9 cellular contexts compared by ENCODE assay signal in the genomic region with DNA sequence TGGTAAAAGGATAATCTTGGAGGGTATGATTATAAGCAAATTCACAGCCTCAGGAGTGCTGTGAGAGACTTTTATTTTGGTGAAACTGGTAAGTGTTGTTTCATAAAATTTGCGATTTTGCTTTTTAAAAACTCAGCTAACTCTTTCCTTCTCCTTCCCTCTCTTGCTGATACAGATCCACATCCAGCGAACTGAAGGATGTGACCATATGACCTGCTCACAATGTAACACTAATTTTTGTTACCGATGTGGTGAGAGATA.
"Had no signal": no experiment of that assay in that cellular context is flagged by ENCODE, and none has a peak within 500 bp of the region (broad histone marks: within the 10 kb centered on the region; RNA-seq: fewer than 3 reads in every experiment).

No MANE protein-coding gene starts in this region.

- H3K4me3 ChIP-seq: GM23338, HAP-1 had no signal

- H3K4me3 Mint-ChIP-seq: GM23338 had no signal

- H3K9me3 ChIP-seq: HAP-1 had no signal

- H3K36me3 ChIP-seq: HAP-1 had no signal

- DNase-seq: IMR-90, KBM-7 had no signal

- FAIRE-seq: H1, H54, HTR-8/SVneo had no signal

- H3K9ac ChIP-seq: KMS-11 had no signal

- H3K9me3 Mint-ChIP-seq: GM23338 had no signal

- H2AFZ ChIP-seq: GM23338 had no signal

- H3K27ac ChIP-seq: KMS-11 had no signal

- H3K27ac Mint-ChIP-seq: GM23338 had no signal

- H3K4me2 ChIP-seq: GM23338, KMS-11 had no signal

- ATAC-seq: GM23338, HCT116 had no signal

- H3K4me1 ChIP-seq: HAP-1 had no signal
